2 cellular contexts compared by ENCODE assay signal in genomic region chr1:30785714-30786113, GRCh38.
TF ChIP-seq lines count a peak whose summit lies in the region.

No MANE protein-coding gene starts in this region.

TF ChIP-seq in GM23338, 12 proteins besides CTCF, POLR2A, EP300 and RAD21:
- TF ChIP-seq EZH2 (IDR thresholded peaks at IDR 0.05; ENCODE audit: low read depth, unreplicated experiment) (no peak), ZNF114 (CRISPR knock-in tag; IDR thresholded peaks at IDR 0.05) (no peak), STAT1 (IDR thresholded peaks at IDR 0.05; ENCODE audit: unreplicated experiment) (no peak), ETS1 (IDR thresholded peaks at IDR 0.05) (no peak), NANOG (IDR thresholded peaks at IDR 0.05; ENCODE audit: borderline replicate concordance) (no peak), CREB1 (CRISPR knock-in tag; IDR thresholded peaks at IDR 0.05; ENCODE audit: low read depth) (no peak), ZNF331 (CRISPR knock-in tag; IDR thresholded peaks at IDR 0.05; ENCODE audit: low read depth) (no peak), JUNB (IDR thresholded peaks at IDR 0.05; ENCODE audit: unreplicated experiment) (no peak), EZH2phosphoT487 (IDR thresholded peaks at IDR 0.05; ENCODE audit: unreplicated experiment) (no peak), REST (IDR thresholded peaks at IDR 0.05; ENCODE audit: unreplicated experiment) (no peak), POLR2AphosphoS5 (IDR thresholded peaks at IDR 0.05; ENCODE audit: low read depth) (no peak)
- TF ChIP-seq, protein P1, sequence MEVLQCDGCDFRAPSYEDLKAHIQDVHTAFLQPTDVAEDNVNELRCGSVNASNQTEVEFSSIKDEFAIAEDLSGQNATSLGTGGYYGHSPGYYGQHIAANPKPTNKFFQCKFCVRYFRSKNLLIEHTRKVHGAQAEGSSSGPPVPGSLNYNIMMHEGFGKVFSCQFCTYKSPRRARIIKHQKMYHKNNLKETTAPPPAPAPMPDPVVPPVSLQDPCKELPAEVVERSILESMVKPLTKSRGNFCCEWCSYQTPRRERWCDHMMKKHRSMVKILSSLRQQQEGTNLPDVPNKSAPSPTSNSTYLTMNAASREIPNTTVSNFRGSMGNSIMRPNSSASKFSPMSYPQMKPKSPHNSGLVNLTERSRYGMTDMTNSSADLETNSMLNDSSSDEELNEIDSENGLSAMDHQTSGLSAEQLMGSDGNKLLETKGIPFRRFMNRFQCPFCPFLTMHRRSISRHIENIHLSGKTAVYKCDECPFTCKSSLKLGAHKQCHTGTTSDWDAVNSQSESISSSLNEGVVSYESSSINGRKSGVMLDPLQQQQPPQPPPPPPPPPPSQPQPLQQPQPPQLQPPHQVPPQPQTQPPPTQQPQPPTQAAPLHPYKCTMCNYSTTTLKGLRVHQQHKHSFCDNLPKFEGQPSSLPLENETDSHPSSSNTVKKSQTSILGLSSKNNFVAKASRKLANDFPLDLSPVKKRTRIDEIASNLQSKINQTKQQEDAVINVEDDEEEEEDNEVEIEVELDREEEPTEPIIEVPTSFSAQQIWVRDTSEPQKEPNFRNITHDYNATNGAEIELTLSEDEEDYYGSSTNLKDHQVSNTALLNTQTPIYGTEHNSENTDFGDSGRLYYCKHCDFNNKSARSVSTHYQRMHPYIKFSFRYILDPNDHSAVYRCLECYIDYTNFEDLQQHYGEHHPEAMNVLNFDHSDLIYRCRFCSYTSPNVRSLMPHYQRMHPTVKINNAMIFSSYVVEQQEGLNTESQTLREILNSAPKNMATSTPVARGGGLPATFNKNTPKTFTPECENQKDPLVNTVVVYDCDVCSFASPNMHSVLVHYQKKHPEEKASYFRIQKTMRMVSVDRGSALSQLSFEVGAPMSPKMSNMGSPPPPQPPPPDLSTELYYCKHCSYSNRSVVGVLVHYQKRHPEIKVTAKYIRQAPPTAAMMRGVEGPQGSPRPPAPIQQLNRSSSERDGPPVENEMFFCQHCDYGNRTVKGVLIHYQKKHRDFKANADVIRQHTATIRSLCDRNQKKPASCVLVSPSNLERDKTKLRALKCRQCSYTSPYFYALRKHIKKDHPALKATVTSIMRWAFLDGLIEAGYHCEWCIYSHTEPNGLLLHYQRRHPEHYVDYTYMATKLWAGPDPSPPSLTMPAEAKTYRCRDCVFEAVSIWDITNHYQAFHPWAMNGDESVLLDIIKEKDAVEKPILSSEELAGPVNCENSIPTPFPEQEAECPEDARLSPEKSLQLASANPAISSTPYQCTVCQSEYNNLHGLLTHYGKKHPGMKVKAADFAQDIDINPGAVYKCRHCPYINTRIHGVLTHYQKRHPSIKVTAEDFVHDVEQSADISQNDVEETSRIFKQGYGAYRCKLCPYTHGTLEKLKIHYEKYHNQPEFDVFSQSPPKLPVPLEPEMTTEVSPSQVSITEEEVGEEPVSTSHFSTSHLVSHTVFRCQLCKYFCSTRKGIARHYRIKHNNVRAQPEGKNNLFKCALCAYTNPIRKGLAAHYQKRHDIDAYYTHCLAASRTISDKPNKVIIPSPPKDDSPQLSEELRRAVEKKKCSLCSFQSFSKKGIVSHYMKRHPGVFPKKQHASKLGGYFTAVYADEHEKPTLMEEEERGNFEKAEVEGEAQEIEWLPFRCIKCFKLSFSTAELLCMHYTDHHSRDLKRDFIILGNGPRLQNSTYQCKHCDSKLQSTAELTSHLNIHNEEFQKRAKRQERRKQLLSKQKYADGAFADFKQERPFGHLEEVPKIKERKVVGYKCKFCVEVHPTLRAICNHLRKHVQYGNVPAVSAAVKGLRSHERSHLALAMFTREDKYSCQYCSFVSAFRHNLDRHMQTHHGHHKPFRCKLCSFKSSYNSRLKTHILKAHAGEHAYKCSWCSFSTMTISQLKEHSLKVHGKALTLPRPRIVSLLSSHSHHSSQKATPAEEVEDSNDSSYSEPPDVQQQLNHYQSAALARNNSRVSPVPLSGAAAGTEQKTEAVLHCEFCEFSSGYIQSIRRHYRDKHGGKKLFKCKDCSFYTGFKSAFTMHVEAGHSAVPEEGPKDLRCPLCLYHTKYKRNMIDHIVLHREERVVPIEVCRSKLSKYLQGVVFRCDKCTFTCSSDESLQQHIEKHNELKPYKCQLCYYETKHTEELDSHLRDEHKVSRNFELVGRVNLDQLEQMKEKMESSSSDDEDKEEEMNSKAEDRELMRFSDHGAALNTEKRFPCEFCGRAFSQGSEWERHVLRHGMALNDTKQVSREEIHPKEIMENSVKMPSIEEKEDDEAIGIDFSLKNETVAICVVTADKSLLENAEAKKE (CRISPR knock-in tag; IDR thresholded peaks at IDR 0.05): no peak

TF ChIP-seq in H1, 55 proteins besides CTCF, POLR2A, EP300 and RAD21:
- no peak for TF ChIP-seq CREB1 (IDR thresholded peaks at IDR 0.05)
- no peak for TF ChIP-seq E2F6 (IDR thresholded peaks at IDR 0.05)
- TF ChIP-seq CTBP2 (IDR thresholded peaks at IDR 0.05; ENCODE audit: borderline replicate concordance, insufficient read depth, insufficient read length, low read length): no peak
- TF ChIP-seq SP4 (IDR thresholded peaks at IDR 0.05; ENCODE audit: low read length): no peak
- TF ChIP-seq JUN (IDR thresholded peaks at IDR 0.05; ENCODE audit: low read depth, low read length): no peak
- no peak for TF ChIP-seq NRF1 (IDR thresholded peaks at IDR 0.05; ENCODE audit: low read depth, low read length)
- TF ChIP-seq ZNF274 (IDR thresholded peaks at IDR 0.05; ENCODE audit: borderline replicate concordance, extremely low read depth, low read length): no peak
- TF ChIP-seq HDAC2 (IDR thresholded peaks at IDR 0.05; ENCODE audit: borderline replicate concordance in 1 of 2, low read depth in 2 of 2, low read length in 2 of 2): no peak
- TF ChIP-seq HDAC6 (IDR thresholded peaks at IDR 0.05; ENCODE audit: low read depth, low read length): no peak
